In genomic region chr18:63788447-63789096, GRCh38 we compare ENCODE assay signal across 7 cellular contexts. TPM values are rescaled to one million over a fixed set of nuclear protein-coding genes. Genes with fewer than 3 reads are reported as not detected.
DNase-seq lines count a peak whose midpoint lies in the region; ATAC-seq and TF ChIP-seq lines count a peak whose summit lies in the region.

No MANE protein-coding gene starts in this region.

- TF ChIP-seq CTCF in NB4 (IDR thresholded peaks at IDR 0.05; ENCODE audit: low read depth, low read length) (no peak), lower leg skin (IDR thresholded peaks at IDR 0.05) (no peak)

- TF ChIP-seq POLR2A in NB4 (IDR thresholded peaks at IDR 0.05; ENCODE audit: extremely low read depth, insufficient read length) (no peak), lower leg skin (IDR thresholded peaks at IDR 0.05) (no peak)

- H3K9me3 Mint-ChIP-seq in activated naive CD4-positive, alpha-beta T cell treated with anti-CD3 and anti-CD28 coated beads for 36 hours, result peaks cover 1% of the 10 kb centered on the region

- H3K4me3 ChIP-seq in NB4 (ENCODE audit: low read depth, low read length) (no peak overlapping the region), lower leg skin (ENCODE audit: low read depth, poor library complexity, severe bottlenecking) (no peak overlapping the region)

- no peak overlapping the region for H3K4me3 Mint-ChIP-seq in activated naive CD4-positive, alpha-beta T cell treated with anti-CD3 and anti-CD28 coated beads for 36 hours

- H3K4me1 Mint-ChIP-seq in activated naive CD4-positive, alpha-beta T cell treated with anti-CD3 and anti-CD28 coated beads for 36 hours (ENCODE audit: low read depth), result peaks cover 6% of the 10 kb centered on the region

- intact Hi-C loops in activated naive CD4-positive, alpha-beta T cell treated with anti-CD3 and anti-CD28 coated beads for 36 hours (cut with micrococcal nuclease), result loop anchor here (1.0 kb wide), 1 partner anchor 163 kb away; no protein-coding TSS in a partner anchor
- intact Hi-C loops in lower leg skin (cut with DNase I; ENCODE audit: low total_unique reads), result no loop called here

- CTCF ChIA-PET in activated naive CD4-positive, alpha-beta T cell treated with anti-CD3 and anti-CD28 coated beads for 36 hours (lab: Charles Lee), result interaction anchor here (1.3 kb wide), 1 partner anchor 272 kb away, joined by 3 read pairs; no protein-coding TSS in a partner anchor

- H3K36me3 Mint-ChIP-seq in activated naive CD4-positive, alpha-beta T cell treated with anti-CD3 and anti-CD28 coated beads for 36 hours (ENCODE audit: low read depth), result no peaks in the 10 kb centered on the region

- H3K27me3 Mint-ChIP-seq in activated naive CD4-positive, alpha-beta T cell treated with anti-CD3 and anti-CD28 coated beads for 36 hours (ENCODE audit: low read depth), result no peaks in the 10 kb centered on the region

- WGBS in lower leg skin, 2 donors, result 59 to 66% methylated on average over 3 of the region's 3 CpGs

- DNase-seq in NB4 (ENCODE audit: low read depth) (peak; percentile 90), pulmonary artery endothelial cell (ENCODE audit: low read depth, low spot score) (peak; percentile 61), COR-L47 (lab: John Stamatoyannopoulos, UW) (no peak), lower leg skin (ENCODE audit: low spot score in 2 of 2) (no peak)
- peak; percentile 81 for DNase-seq in activated naive CD4-positive, alpha-beta T cell treated with anti-CD3 and anti-CD28 coated beads for 36 hours

- peak; percentile 76 for ATAC-seq in GM21367 (IDR thresholded peaks at IDR 0.05; ENCODE audit: unreplicated experiment)
- ATAC-seq in GM19324 (IDR thresholded peaks at IDR 0.05; ENCODE audit: low FRiP score, unreplicated experiment), result no peak

- no peak overlapping the region for H3K27ac Mint-ChIP-seq in activated naive CD4-positive, alpha-beta T cell treated with anti-CD3 and anti-CD28 coated beads for 36 hours

RNA-seq across cellular contexts. Expression of gene SERPINB7, which starts 13.4 kb away (rescaled TPM):
- total RNA-seq in activated naive CD4-positive, alpha-beta T cell treated with anti-CD3 and anti-CD28 coated beads for 36 hours, result not detected
- total RNA-seq in pulmonary artery endothelial cell, result not detected in 2 replicates
- 100 to 1,000 TPM; 140 to 354 (median 233) TPM for total RNA-seq in lower leg skin

Comparison
In these comparisons a context has a peak if more than half of its experiments do, and no peak if none do; other contexts are left out.
1. DNase-seq: peak in NB4 (single experiment), activated naive CD4-positive, alpha-beta T cell treated with anti-CD3 and anti-CD28 coated beads for 36 hours (single experiment) and pulmonary artery endothelial cell (single experiment); none in COR-L47 (single experiment) and lower leg skin (0 of 2).
2. RNA of gene SERPINB7, which starts 13.4 kb away (total RNA-seq): 140 to 354 TPM in lower leg skin; not detected in activated naive CD4-positive, alpha-beta T cell treated with anti-CD3 and anti-CD28 coated beads for 36 hours and not detected in pulmonary artery endothelial cell; every median in the first group is over 100 times any median in the second.